16 cellular contexts compared by ENCODE assay signal in genomic region chr5:132365213-132365612, GRCh38. TPM values are rescaled to one million over a fixed set of nuclear protein-coding genes. Genes with fewer than 3 reads are reported as not detected.
DNase-seq lines count a peak whose midpoint lies in the region; ATAC-seq and TF ChIP-seq lines count a peak whose summit lies in the region.
"Had no signal": no experiment of that assay in that cellular context is flagged by ENCODE, and none has a peak within 500 bp of the region (broad histone marks: within the 10 kb centered on the region; RNA-seq: fewer than 3 reads in every experiment).

No MANE protein-coding gene starts in this region.

- 10% methylated on average over 6 of the region's 6 CpGs for WGBS in mammary epithelial cell (ENCODE audit: low coverage, missing lambda C conversion rate)

- no peaks in the 10 kb centered on the region for H3K27me3 ChIP-seq in mammary epithelial cell (ENCODE audit: insufficient read depth, low read length)
- H3K27me3 ChIP-seq: adrenal gland had no signal

- H3K9ac ChIP-seq in mammary epithelial cell (ENCODE audit: insufficient read depth, low read length): no peak overlapping the region

- H3K36me3 ChIP-seq in mammary epithelial cell (ENCODE audit: insufficient read depth, low read length): no peaks in the 10 kb centered on the region
- H3K36me3 ChIP-seq: adrenal gland had no signal

- H3K4me1 Mint-ChIP-seq in CD14-positive monocyte (peaks cover 25% of the 10 kb centered on the region), T-cell (peaks cover 0 to 6% (median 5%) of the 10 kb centered on the region in 3 donors)

- peak overlapping the region; percentile 32 for H3K4me2 ChIP-seq in mammary epithelial cell (ENCODE audit: insufficient read depth, low read depth, low read length)

- POLR2A ChIA-PET in T-cell (lab: Charles Lee): no interaction called here

- H3K9me3 Mint-ChIP-seq in CD14-positive monocyte: no peaks in the 10 kb centered on the region
- H3K9me3 Mint-ChIP-seq in T-cell: no peaks in the 10 kb centered on the region
- H3K9me3 Mint-ChIP-seq: activated T-cell treated with anti-CD3 and anti-CD28 coated beads, Interleukin-2, amount 50 U/mL, for 24 hours; stimulated activated memory B cell treated with anti-CD40 and anti-IgM and Interleukin-4, amounts not matched to agents 10 μg/mL and 1 μg/mL and 100 μg/mL, for 72 hours had no signal

- CTCF ChIA-PET in mammary epithelial cell (lab: Charles Lee; ENCODE audit: low non-redundant PET): interaction anchor here (0.6 to 0.7 kb wide), 2 partner anchors 136 to 140 kb away, joined by 5 to 8 read pairs; no protein-coding TSS in a partner anchor
- CTCF ChIA-PET in T-cell (lab: Charles Lee): no interaction called here

- BruUV-seq in mammary epithelial cell (replicated peaks; lab: Mats Ljungman, UMichigan): no TSS peak

- H3K9me3 ChIP-seq in mammary epithelial cell (replicated peaks; ENCODE audit: insufficient read depth, low read length): no peaks in the 10 kb centered on the region
- H3K9me3 ChIP-seq: adrenal gland had no signal

- H3K27ac Mint-ChIP-seq in CD14-positive monocyte (peak overlapping the region in 6 of 7 donors; percentile 86 to 96 (median 96)), T-cell (no peak overlapping the region)
- H3K27ac Mint-ChIP-seq: activated T-cell treated with anti-CD3 and anti-CD28 coated beads, Interleukin-2, amount 50 U/mL, for 24 hours; B cell; stimulated activated memory B cell treated with anti-CD40 and anti-IgM and Interleukin-4, amounts not matched to agents 10 μg/mL and 1 μg/mL and 100 μg/mL, for 72 hours had no signal

- H3K4me1 ChIP-seq in mammary epithelial cell (ENCODE audit: insufficient read depth, low read length): peaks cover 49% of the 10 kb centered on the region

- no peak overlapping the region for H2AFZ ChIP-seq in mammary epithelial cell (ENCODE audit: low read depth, low read length)

- no peaks in the 10 kb centered on the region for H3K27me3 Mint-ChIP-seq in CD14-positive monocyte (ENCODE audit: low read depth in 3 of 3)
- no peaks in the 10 kb centered on the region for H3K27me3 Mint-ChIP-seq in T-cell
- H3K27me3 Mint-ChIP-seq: activated T-cell treated with anti-CD3 and anti-CD28 coated beads, Interleukin-2, amount 50 U/mL, for 24 hours; B cell; stimulated activated memory B cell treated with anti-CD40 and anti-IgM and Interleukin-4, amounts not matched to agents 10 μg/mL and 1 μg/mL and 100 μg/mL, for 72 hours had no signal

- H3K4me3 Mint-ChIP-seq in CD14-positive monocyte: no peak overlapping the region
- H3K4me3 Mint-ChIP-seq in T-cell: no peak overlapping the region
- H3K4me3 Mint-ChIP-seq: activated T-cell treated with anti-CD3 and anti-CD28 coated beads, Interleukin-2, amount 50 U/mL, for 24 hours; B cell; stimulated activated memory B cell treated with anti-CD40 and anti-IgM and Interleukin-4, amounts not matched to agents 10 μg/mL and 1 μg/mL and 100 μg/mL, for 72 hours had no signal

- H4K20me1 ChIP-seq in mammary epithelial cell (ENCODE audit: insufficient read depth, low read length): no peaks in the 10 kb centered on the region

- DNase-seq in CD14-positive monocyte (ENCODE audit: low spot score) (no peak), M059J (ENCODE audit: low read depth) (peak; percentile 78), mammary epithelial cell (peak; percentile 79), myocyte (ENCODE audit: low read depth) (peak; percentile 83), ureter (ENCODE audit: low spot score) (no peak), coronary artery (ENCODE audit: low spot score) (no peak), T-cell (no peak)
- DNase-seq in stimulated activated naive CD8-positive, alpha-beta T cell treated with anti-CD3 and anti-CD28 coated beads, Interleukin-15, Interleukin-2, amounts not matched to agents 100 U/mL and 50 U/mL, for 24 hours: no peak
- DNase-seq: activated CD4-positive, alpha-beta T cell treated with anti-CD3 and anti-CD28 coated beads for 1 hour; activated T-cell treated with anti-CD3 and anti-CD28 coated beads, Interleukin-2, amount 50 U/mL, for 24 hours; adrenal gland; effector memory CD4-positive, alpha-beta T cell; hippocampal formation; NCI-H146 had no signal

- H3K4me3 ChIP-seq in mammary epithelial cell (replicated peaks in 1 of 3; ENCODE audit: insufficient read depth in 1 of 3, low read depth in 2 of 3, low read length in 3 of 3) (no peak overlapping the region), coronary artery (no peak overlapping the region)
- H3K4me3 ChIP-seq: adrenal gland had no signal

- no peak for ATAC-seq in T-cell (replicated peaks in 1 of 4)
- no peak for ATAC-seq in stimulated activated naive CD8-positive, alpha-beta T cell treated with anti-CD3 and anti-CD28 coated beads, Interleukin-15, Interleukin-2, amounts not matched to agents 100 U/mL and 50 U/mL, for 24 hours
- ATAC-seq: stimulated activated memory B cell treated with anti-CD40 and anti-IgM and Interleukin-4, amounts not matched to agents 10 μg/mL and 1 μg/mL and 100 μg/mL, for 72 hours had no signal

- H3K27ac ChIP-seq in mammary epithelial cell (ENCODE audit: insufficient read depth, low read depth, low read length): peak overlapping the region; percentile 92
- no peak overlapping the region for H3K27ac ChIP-seq in coronary artery

- intact Hi-C loops in CD14-positive monocyte (cut with micrococcal nuclease): no loop called here
- intact Hi-C loops in mammary epithelial cell (cut with micrococcal nuclease): loop anchor here (1.0 to 5.0 kb wide), 3 partner anchors 70 to 298 kb away; no protein-coding TSS in a partner anchor

- in situ Hi-C loops in mammary epithelial cell (cut with MboI; ENCODE audit: low sequenced_read_pairs in 2 of 2): no loop called here

- TF ChIP-seq CTCF in CD14-positive monocyte (IDR thresholded peaks at IDR 0.05): no peak
- TF ChIP-seq CTCF in mammary epithelial cell (conservative IDR thresholded peaks at IDR 0.05 in 1 of 2, IDR thresholded peaks at IDR 0.05 in 1 of 2; ENCODE audit: extremely low read depth in 1 of 2, insufficient read depth in 1 of 2, low read depth in 1 of 2, low read length in 2 of 2): no peak
- no peak for TF ChIP-seq CTCF in coronary artery (IDR thresholded peaks at IDR 0.05)

- H3K36me3 Mint-ChIP-seq in CD14-positive monocyte (peaks cover 0 to 6% of the 10 kb centered on the region in 2 donors), T-cell (peaks cover 19% of the 10 kb centered on the region)

- H3K79me2 ChIP-seq in mammary epithelial cell (ENCODE audit: insufficient read depth, low read length): peaks cover 14% of the 10 kb centered on the region

- dilution Hi-C loops in mammary epithelial cell (cut with HindIII; ENCODE audit: low sequenced_read_pairs): loop anchor here (5.0 kb wide), 1 partner anchor 103 kb away; no protein-coding TSS in a partner anchor

RNA-seq across cellular contexts. Expression of gene SLC22A5, which starts 4.3 kb away (rescaled TPM):
- polyA plus RNA-seq in CD14-positive monocyte: 1 to 10 TPM; 2.4 to 3.5 TPM
- total RNA-seq in M059J (2014; rRNA removed; shearing (Covaris generic)): 3.7 and 4.5 TPM in 2 replicates
- total RNA-seq in mammary epithelial cell: 10 to 100 TPM; 11.5 to 13.8 TPM
- polyA plus RNA-seq in mammary epithelial cell: 15.5 TPM
- polyA minus RNA-seq in mammary epithelial cell: 69.6 TPM
- 4.8 and 13.4 TPM in 2 replicates for total RNA-seq in myocyte
- polyA plus RNA-seq in myocyte (2012): 13.1 TPM
- total RNA-seq in ureter: 23.2 TPM
- 10 to 100 TPM in 2 of 5 donors, 1 to 10 TPM in 3; 4.8 to 14.0 (median 7.6) TPM for total RNA-seq in T-cell

Comparison
In these comparisons a context has a peak if more than half of its experiments do, and no peak if none do; other contexts are left out.
1. DNase-seq: peak in M059J (single experiment), mammary epithelial cell (single experiment) and myocyte (single experiment); none in CD14-positive monocyte (single experiment), ureter (single experiment), coronary artery (single experiment), T-cell (0 of 34) and stimulated activated naive CD8-positive, alpha-beta T cell treated with anti-CD3 and anti-CD28 coated beads, Interleukin-15, Interleukin-2, amounts not matched to agents 100 U/mL and 50 U/mL, for 24 hours (single experiment).
2. H3K27ac Mint-ChIP-seq: peak in CD14-positive monocyte (6 of 7); none in T-cell (0 of 2).